In genomic region chr12:6080149-6081045, GRCh38 we compare ENCODE assay signal across 1 cellular context.
TF ChIP-seq lines count a peak whose summit lies in the region.

No MANE protein-coding gene starts in this region.

TF ChIP-seq in IMR-90, 13 proteins besides CTCF, POLR2A, EP300 and RAD21:
- no peak for TF ChIP-seq MXI1 (IDR thresholded peaks at IDR 0.05; ENCODE audit: borderline replicate concordance, low read depth, low read length)
- TF ChIP-seq NFE2L2 (IDR thresholded peaks at IDR 0.05; ENCODE audit: low read depth, low read length) = no peak
- no peak for TF ChIP-seq BHLHE40 (IDR thresholded peaks at IDR 0.05; ENCODE audit: low read depth, low read length)
- TF ChIP-seq USF2 (IDR thresholded peaks at IDR 0.05; ENCODE audit: low read depth, low read length) = no peak
- TF ChIP-seq ELK1 (IDR thresholded peaks at IDR 0.05; ENCODE audit: borderline replicate concordance, low read depth, low read length) = no peak
- no peak for TF ChIP-seq FOS (IDR thresholded peaks at IDR 0.05; ENCODE audit: low read depth, low read length)
- TF ChIP-seq RFX5 (IDR thresholded peaks at IDR 0.05; ENCODE audit: low read depth, low read length) = no peak
- no peak for TF ChIP-seq CEBPB (IDR thresholded peaks at IDR 0.05; ENCODE audit: low read depth, low read length)
- TF ChIP-seq RCOR1 (IDR thresholded peaks at IDR 0.05; ENCODE audit: insufficient replicate concordance, low read length) = no peak
- TF ChIP-seq MAFK (IDR thresholded peaks at IDR 0.05; ENCODE audit: low read depth, low read length) = no peak
- no peak for TF ChIP-seq MAZ (IDR thresholded peaks at IDR 0.05; ENCODE audit: borderline replicate concordance, low read depth, low read length)
- TF ChIP-seq CHD1 (IDR thresholded peaks at IDR 0.05; ENCODE audit: low read depth, low read length) = no peak
